Comparison of ENCODE assay signal across 1 cellular context in the genomic region with DNA sequence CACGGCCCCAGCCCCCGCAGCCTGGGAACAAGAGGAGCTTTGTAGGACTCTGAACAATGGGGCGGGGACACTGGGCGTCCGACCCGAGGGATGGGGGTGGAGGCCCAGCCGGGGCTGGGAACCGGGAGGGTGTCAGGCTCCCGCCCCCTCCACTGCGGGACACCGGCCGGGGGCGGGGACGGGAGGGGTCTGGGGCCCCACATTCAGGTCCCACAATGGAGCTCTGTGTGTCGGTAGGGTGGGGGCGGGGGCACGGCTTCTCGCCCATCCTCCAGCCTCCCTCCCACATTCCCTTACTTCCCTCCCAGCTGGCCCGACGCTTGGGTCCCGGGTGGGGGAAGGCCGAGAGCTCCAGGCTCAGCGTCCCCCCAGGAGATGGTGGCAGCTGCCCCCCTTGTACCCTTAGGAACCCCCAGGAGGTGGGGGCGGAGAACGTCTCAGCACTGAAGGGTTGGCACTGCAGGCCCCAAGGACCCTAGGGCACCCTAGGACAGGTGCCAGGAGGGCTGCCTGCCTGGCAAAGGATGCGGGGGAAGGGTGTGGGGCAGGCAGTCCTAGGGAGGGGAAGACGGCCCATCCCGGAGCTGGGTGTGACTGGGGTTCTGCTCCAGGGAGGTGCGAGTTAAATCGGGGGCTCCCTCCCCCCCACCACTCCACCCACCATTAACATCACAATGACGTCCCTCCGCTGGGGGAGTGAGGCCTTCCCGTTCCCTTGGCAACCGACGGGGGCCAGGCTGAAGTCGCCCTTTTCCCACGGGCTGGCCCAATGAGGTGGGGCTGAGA.
TF ChIP-seq lines count a peak whose summit lies in the region.

No MANE protein-coding gene starts in this region.

TF ChIP-seq in A549, 52 proteins besides CTCF, POLR2A, EP300 and RAD21 (continued from another document):
- TF ChIP-seq, protein P1, sequence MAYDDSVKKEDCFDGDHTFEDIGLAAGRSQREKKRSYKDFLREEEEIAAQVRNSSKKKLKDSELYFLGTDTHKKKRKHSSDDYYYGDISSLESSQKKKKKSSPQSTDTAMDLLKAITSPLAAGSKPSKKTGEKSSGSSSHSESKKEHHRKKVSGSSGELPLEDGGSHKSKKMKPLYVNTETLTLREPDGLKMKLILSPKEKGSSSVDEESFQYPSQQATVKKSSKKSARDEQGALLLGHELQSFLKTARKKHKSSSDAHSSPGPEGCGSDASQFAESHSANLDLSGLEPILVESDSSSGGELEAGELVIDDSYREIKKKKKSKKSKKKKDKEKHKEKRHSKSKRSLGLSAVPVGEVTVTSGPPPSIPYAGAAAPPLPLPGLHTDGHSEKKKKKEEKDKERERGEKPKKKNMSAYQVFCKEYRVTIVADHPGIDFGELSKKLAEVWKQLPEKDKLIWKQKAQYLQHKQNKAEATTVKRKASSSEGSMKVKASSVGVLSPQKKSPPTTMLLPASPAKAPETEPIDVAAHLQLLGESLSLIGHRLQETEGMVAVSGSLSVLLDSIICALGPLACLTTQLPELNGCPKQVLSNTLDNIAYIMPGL (CRISPR knock-in tag; IDR thresholded peaks at IDR 0.05; ENCODE audit: borderline replicate concordance): no peak
- TF ChIP-seq ESRRA (IDR thresholded peaks at IDR 0.05; ENCODE audit: borderline replicate concordance, low read length) (no peak), CEBPB (IDR thresholded peaks at IDR 0.05) (no peak), FOSL2 (IDR thresholded peaks at IDR 0.05) (no peak), FOSL2 (CRISPR knock-in tag; IDR thresholded peaks at IDR 0.05) (no peak), RFX5 (IDR thresholded peaks at IDR 0.05) (no peak), RCOR1 (IDR thresholded peaks at IDR 0.05; ENCODE audit: low read depth, low read length) (no peak), SREBF2 (IDR thresholded peaks at IDR 0.05) (no peak), MYC (IDR thresholded peaks at IDR 0.05; ENCODE audit: borderline replicate concordance, low read length) (no peak), JUNB (IDR thresholded peaks at IDR 0.05) (no peak), KDM5A (IDR thresholded peaks at IDR 0.05) (no peak), FOXS1 (CRISPR knock-in tag; IDR thresholded peaks at IDR 0.05) (no peak), ZSCAN20 (CRISPR knock-in tag; IDR thresholded peaks at IDR 0.05) (no peak), CBX2 (IDR thresholded peaks at IDR 0.05; ENCODE audit: borderline replicate concordance, low read depth) (no peak)
- TF ChIP-seq, protein P2, sequence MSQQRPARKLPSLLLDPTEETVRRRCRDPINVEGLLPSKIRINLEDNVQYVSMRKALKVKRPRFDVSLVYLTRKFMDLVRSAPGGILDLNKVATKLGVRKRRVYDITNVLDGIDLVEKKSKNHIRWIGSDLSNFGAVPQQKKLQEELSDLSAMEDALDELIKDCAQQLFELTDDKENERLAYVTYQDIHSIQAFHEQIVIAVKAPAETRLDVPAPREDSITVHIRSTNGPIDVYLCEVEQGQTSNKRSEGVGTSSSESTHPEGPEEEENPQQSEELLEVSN (IDR thresholded peaks at IDR 0.05; ENCODE audit: borderline replicate concordance, low read depth): no peak
